In the genomic region with DNA sequence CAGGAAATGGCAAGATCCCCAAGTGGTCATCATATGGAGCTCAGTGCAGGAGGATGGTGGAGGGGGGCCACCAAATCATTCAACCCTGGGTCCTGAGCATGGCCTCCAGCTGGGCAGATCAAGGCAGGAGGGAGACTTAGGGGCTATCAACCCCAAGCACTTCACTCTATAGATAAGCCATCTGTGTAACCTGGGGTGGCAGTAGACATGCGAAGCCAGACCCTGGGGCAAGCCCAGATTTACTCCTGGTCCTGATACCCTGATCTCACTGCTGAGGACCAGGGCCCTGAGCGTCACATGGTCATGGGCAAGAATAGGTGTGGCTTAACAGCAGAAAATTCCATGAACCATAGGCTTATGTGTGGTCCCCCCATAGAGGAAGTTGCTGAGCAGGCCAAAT, we compare ENCODE assay signal across 14 cellular contexts.
"Had no signal": no experiment of that assay in that cellular context is flagged by ENCODE, and none has a peak within 500 bp of the region (broad histone marks: within the 10 kb centered on the region; RNA-seq: fewer than 3 reads in every experiment).

No MANE protein-coding gene starts in this region.

- ATAC-seq: gastrocnemius medialis; left cardiac atrium; natural killer cell treated with Interleukin-12 subunit alpha and Interleukin-12 subunit beta and Interleukin-15 and Interleukin-18, amount 100 ng/mL, for 72 hours; psoas muscle; stimulated activated memory B cell treated with anti-CD40 and anti-IgM and Interleukin-4, amounts not matched to agents 10 μg/mL and 1 μg/mL and 100 μg/mL, for 72 hours had no signal

- H3K4me1 Mint-ChIP-seq: stimulated activated memory B cell treated with anti-CD40 and anti-IgM and Interleukin-4, amounts not matched to agents 10 μg/mL and 1 μg/mL and 100 μg/mL, for 72 hours had no signal

- H3K27ac Mint-ChIP-seq: natural killer cell treated with Interleukin-12 subunit alpha and Interleukin-12 subunit beta and Interleukin-15 and Interleukin-18, amount 100 ng/mL, for 72 hours; stimulated activated memory B cell treated with anti-CD40 and anti-IgM and Interleukin-4, amounts not matched to agents 10 μg/mL and 1 μg/mL and 100 μg/mL, for 72 hours had no signal

- H3K36me3 Mint-ChIP-seq: stimulated activated memory B cell treated with anti-CD40 and anti-IgM and Interleukin-4, amounts not matched to agents 10 μg/mL and 1 μg/mL and 100 μg/mL, for 72 hours had no signal

- DNase-seq: effector CD8-positive, alpha-beta T cell; gastrocnemius medialis; kidney; left cardiac atrium; left ventricle myocardium superior; mesenchymal stem cell; midbrain; psoas muscle; retina; right lobe of liver; stimulated activated CD4-positive, alpha-beta T cell treated with anti-CD3 and anti-CD28 coated beads, Interleukin-4, amount 100 ng/mL, for 1 hour; trophoblast cell had no signal

- H3K4me3 Mint-ChIP-seq: natural killer cell treated with Interleukin-12 subunit alpha and Interleukin-12 subunit beta and Interleukin-15 and Interleukin-18, amount 100 ng/mL, for 72 hours; stimulated activated memory B cell treated with anti-CD40 and anti-IgM and Interleukin-4, amounts not matched to agents 10 μg/mL and 1 μg/mL and 100 μg/mL, for 72 hours had no signal
